Comparison of ENCODE assay signal across 9 cellular contexts in genomic region chr22:20247010-20247505, GRCh38. TPM values are rescaled to one million over a fixed set of nuclear protein-coding genes. Genes with fewer than 3 reads are reported as not detected.
DNase-seq lines count a peak whose midpoint lies in the region; ATAC-seq, FAIRE-seq and TF ChIP-seq lines count a peak whose summit lies in the region.
"Had no signal": no experiment of that assay in that cellular context is flagged by ENCODE, and none has a peak within 500 bp of the region (broad histone marks: within the 10 kb centered on the region; RNA-seq: fewer than 3 reads in every experiment).

No MANE protein-coding gene starts in this region.

- FAIRE-seq in urothelium cell line (lab: Jason Lieb, UNC), result peak; percentile 86

- H3K4me3 ChIP-seq in heart left ventricle, result no peak overlapping the region
- H3K4me3 ChIP-seq: uterus had no signal

- no peak overlapping the region for H3K27ac ChIP-seq in heart left ventricle
- H3K27ac ChIP-seq: uterus had no signal

- WGBS in heart left ventricle, 4 donors, result 71 to 98% (median 82%) methylated on average over 6 to 16 of the region's 16 CpGs

- H3K36me3 ChIP-seq in heart left ventricle, result no peaks in the 10 kb centered on the region
- H3K36me3 ChIP-seq: uterus had no signal

- peak in 3 of 5 donors; percentile 54 to 82 (median 67) for DNase-seq in heart left ventricle
- DNase-seq in Right ventricle myocardium superior, result no peak
- peak; percentile 63 for DNase-seq in M059J (ENCODE audit: low read depth)
- peak; percentile 11 for DNase-seq in fibroblast of gingiva (ENCODE audit: low read depth)
- DNase-seq in urothelium cell line (ENCODE audit: low spot score), result no peak
- DNase-seq in CD1c-positive myeloid dendritic cell (ENCODE audit: extremely low spot score), result no peak

- no peak for TF ChIP-seq POLR2A in heart left ventricle (IDR thresholded peaks at IDR 0.05)

- no peaks in the 10 kb centered on the region for H3K27me3 ChIP-seq in heart left ventricle
- H3K27me3 ChIP-seq: uterus had no signal

- intact Hi-C loops in heart left ventricle (cut with DNase I), result no loop called here
- intact Hi-C loops in Right ventricle myocardium superior (cut with DNase I), result no loop called here

- peaks cover 0 to 60% (median 39%) of the 10 kb centered on the region in 12 donors for H3K4me1 ChIP-seq in heart left ventricle

- peak in 2 of 4 donors; percentile 71 to 78 for ATAC-seq in heart left ventricle
- no peak for ATAC-seq in Right ventricle myocardium superior (ENCODE audit: poor library complexity)
- ATAC-seq in HG03469 (IDR thresholded peaks at IDR 0.05; ENCODE audit: unreplicated experiment), result no peak
- ATAC-seq in GM18873 (IDR thresholded peaks at IDR 0.05; ENCODE audit: low FRiP score, unreplicated experiment), result no peak

- TF ChIP-seq CTCF in heart left ventricle (IDR thresholded peaks at IDR 0.05), result no peak

- H3K9me3 ChIP-seq in heart left ventricle, result no peaks in the 10 kb centered on the region
- H3K9me3 ChIP-seq: uterus had no signal

RNA-seq across cellular contexts. Expression of gene RTN4R, which starts 21.1 kb away (rescaled TPM):
- 1 to 10 TPM in 7 of 9 donors, under 1 TPM in 2; 0.53 to 2.6 (median 1.4) TPM for total RNA-seq in heart left ventricle
- polyA plus RNA-seq in heart left ventricle, result 1 to 10 TPM; 1.3 to 1.8 TPM
- total RNA-seq in Right ventricle myocardium superior, result 0.75 TPM
- 1.7 and 2.4 TPM in 2 replicates for total RNA-seq in M059J (2014; rRNA removed; shearing (Covaris generic))

Comparison
In these comparisons a context has a peak if more than half of its experiments do, and no peak if none do; other contexts are left out.
1. DNase-seq: peak in heart left ventricle (3 of 5), M059J (single experiment) and fibroblast of gingiva (single experiment); none in Right ventricle myocardium superior (single experiment), urothelium cell line (single experiment) and CD1c-positive myeloid dendritic cell (single experiment).